In the genomic region with DNA sequence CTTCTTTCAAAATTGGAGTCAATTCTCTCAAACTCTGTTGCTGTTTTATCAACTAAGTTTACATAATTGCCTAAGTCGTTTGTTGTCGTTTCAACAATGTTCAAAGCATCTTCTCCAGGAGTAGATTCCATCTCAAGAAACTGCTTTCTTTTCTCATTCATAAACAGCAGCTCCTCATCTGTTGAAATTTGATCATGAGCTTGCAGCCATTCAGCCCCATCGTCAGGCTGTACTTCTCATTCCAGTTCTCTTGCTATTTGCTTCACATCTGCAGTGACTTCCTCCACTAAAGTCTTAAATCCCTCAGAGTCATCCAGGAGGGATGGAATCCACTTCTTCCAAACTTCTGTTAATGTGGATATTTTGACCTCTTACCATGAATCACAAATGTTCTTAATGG, we compare ENCODE assay signal across 18 cellular contexts.
A peak's percentile ranks its signal among the peaks of the same experiment; 100 is the strongest.
DNase-seq lines count a peak whose midpoint lies in the region; FAIRE-seq and TF ChIP-seq lines count a peak whose summit lies in the region.
"Had no signal": no experiment of that assay in that cellular context is flagged by ENCODE, and none has a peak within 500 bp of the region (broad histone marks: within the 10 kb centered on the region; RNA-seq: fewer than 3 reads in every experiment).

No MANE protein-coding gene starts in this region.

- no peak overlapping the region for H2AFZ ChIP-seq in hepatocyte

- H3K4me3 ChIP-seq in HEK293 (ENCODE audit: low read depth, low read length) (no peak overlapping the region), adipocyte (ENCODE audit: low read length) (no peak overlapping the region), hepatocyte (no peak overlapping the region), endodermal cell (ENCODE audit: low read length) (no peak overlapping the region)
- H3K4me3 ChIP-seq: BLaER1, GM12878 had no signal

- CTCF ChIA-PET in HEK293 (lab: Yijun Ruan, JAX) = interaction anchor here (0.6 kb wide), 1 partner anchor 10 kb away, joined by 3 read pairs; no protein-coding TSS in a partner anchor

- TF ChIP-seq CTCF in HEK293 (tag by site-specific recombination; IDR thresholded peaks at IDR 0.05) (no peak), hepatocyte (IDR thresholded peaks at IDR 0.05; ENCODE audit: poor library complexity) (no peak), endodermal cell (conservative IDR thresholded peaks at IDR 0.05) (no peak)

- POLR2A ChIA-PET in HEK293 (lab: Yijun Ruan, JAX) = no interaction called here

- H3K36me3 Mint-ChIP-seq in endodermal cell (ENCODE audit: low read depth) = no peaks in the 10 kb centered on the region
- H3K36me3 Mint-ChIP-seq: CD14-positive monocyte; CD4-positive, alpha-beta memory T cell had no signal

- no peaks in the 10 kb centered on the region for H3K79me2 ChIP-seq in hepatocyte

- DNase-seq in adipocyte (ENCODE audit: low read depth) = peak; percentile 50
- no peak for DNase-seq in hepatocyte (ENCODE audit: low spot score)
- no peak for DNase-seq in stimulated activated CD4-positive, alpha-beta T cell treated with anti-CD3 and anti-CD28 coated beads, Interleukin-1b, Interleukin-23, amount 100 ng/mL, for 48 hours
- DNase-seq in frontal cortex (ENCODE audit: low spot score in 2 of 2) = no peak
- DNase-seq in endodermal cell = no peak
- DNase-seq in NCI-H187 treated with DMSO at 0.1 percent for 48 hours (lab: John Stamatoyannopoulos, UW) = no peak
- DNase-seq: ACHN; CD4-positive, alpha-beta memory T cell; DMS53; DND-41; EL; H9 had no signal

- peaks cover 2% of the 10 kb centered on the region for H3K27me3 Mint-ChIP-seq in endodermal cell (ENCODE audit: insufficient read depth)

- H3K27me3 ChIP-seq in adipocyte (replicated peaks; ENCODE audit: control insufficient read depth, insufficient read depth, low read length) (peaks cover 55% of the 10 kb centered on the region), hepatocyte (no peaks in the 10 kb centered on the region), endodermal cell (ENCODE audit: control insufficient read depth, insufficient read depth, low read length, poor library complexity, severe bottlenecking) (no peaks in the 10 kb centered on the region)
- H3K27me3 ChIP-seq: BLaER1 had no signal

- no peaks in the 10 kb centered on the region for H3K4me1 Mint-ChIP-seq in endodermal cell
- H3K4me1 Mint-ChIP-seq: CD14-positive monocyte; CD4-positive, alpha-beta memory T cell had no signal

- H4K20me1 ChIP-seq in hepatocyte (ENCODE audit: insufficient read depth, poor library complexity, severe bottlenecking) = no peaks in the 10 kb centered on the region
- H4K20me1 ChIP-seq: BLaER1 had no signal

- H3K4me2 ChIP-seq in hepatocyte = peak overlapping the region; percentile 56
- H3K4me2 ChIP-seq: BLaER1 had no signal

- H3K9me3 ChIP-seq in HEK293 (ENCODE audit: control insufficient read depth, insufficient read depth, low read depth, low read length) (no peaks in the 10 kb centered on the region), adipocyte (ENCODE audit: control insufficient read depth, low read length) (no peaks in the 10 kb centered on the region), hepatocyte (ENCODE audit: low read depth) (no peaks in the 10 kb centered on the region), endodermal cell (ENCODE audit: control insufficient read depth, low read length) (no peaks in the 10 kb centered on the region)
- H3K9me3 ChIP-seq: BLaER1 had no signal

- H3K4me3 Mint-ChIP-seq in endodermal cell = no peak overlapping the region
- H3K4me3 Mint-ChIP-seq: CD14-positive monocyte; CD4-positive, alpha-beta memory T cell; H9 had no signal

- WGBS in hepatocyte (ENCODE audit: low lambda C conversion rate, missing lambda C conversion rate) = 41% methylated on average over 3 of the region's 3 CpGs
- 84 to 96% methylated on average over 3 of the region's 3 CpGs for WGBS in endodermal cell (ENCODE audit: insufficient coverage in 1 of 2, insufficient read length in 1 of 2), 2 experiments

- H3K9me3 Mint-ChIP-seq in endodermal cell = no peaks in the 10 kb centered on the region
- H3K9me3 Mint-ChIP-seq: CD14-positive monocyte, H9 had no signal

- no peak overlapping the region for H3K9ac ChIP-seq in adipocyte (ENCODE audit: low read length)
- H3K9ac ChIP-seq in endodermal cell (ENCODE audit: extremely low read depth, low read length, poor library complexity, severe bottlenecking) = no peak overlapping the region
- H3K9ac ChIP-seq: BLaER1 had no signal

- H3K9me2 ChIP-seq in hepatocyte (replicated peaks; ENCODE audit: insufficient read depth) = no peaks in the 10 kb centered on the region

- H3K4me1 ChIP-seq in HEK293 (ENCODE audit: control insufficient read depth, insufficient read depth, low read length) = no peaks in the 10 kb centered on the region; the same call in 1 of the 2 replicates
- H3K4me1 ChIP-seq in adipocyte (ENCODE audit: control insufficient read depth, insufficient read depth, low read length) = no peaks in the 10 kb centered on the region
- H3K4me1 ChIP-seq in hepatocyte (ENCODE audit: insufficient read depth) = peaks cover 13% of the 10 kb centered on the region
- H3K4me1 ChIP-seq in endodermal cell (ENCODE audit: control insufficient read depth, insufficient read depth, low read length) = no peaks in the 10 kb centered on the region
- H3K4me1 ChIP-seq: BLaER1 had no signal

- no peaks in the 10 kb centered on the region for H3K36me3 ChIP-seq in HEK293 (ENCODE audit: control insufficient read depth in 2 of 2, insufficient read depth in 1 of 2, low read length in 2 of 2)
- no peaks in the 10 kb centered on the region for H3K36me3 ChIP-seq in adipocyte (ENCODE audit: control insufficient read depth, insufficient read depth, low read length, severe bottlenecking)
- no peaks in the 10 kb centered on the region for H3K36me3 ChIP-seq in hepatocyte (replicated peaks; ENCODE audit: insufficient read depth, low read depth)
- H3K36me3 ChIP-seq in endodermal cell (ENCODE audit: control insufficient read depth, insufficient read depth, low read length) = no peaks in the 10 kb centered on the region
- H3K36me3 ChIP-seq: BLaER1 had no signal

- H3K27ac ChIP-seq in HEK293 (ENCODE audit: extremely low read depth, low read depth, low read length) = no peak overlapping the region
- H3K27ac ChIP-seq in hepatocyte = peak overlapping the region; percentile 44
- no peak overlapping the region for H3K27ac ChIP-seq in endodermal cell (ENCODE audit: low read depth, low read length)
- H3K27ac ChIP-seq: BLaER1 had no signal

- FAIRE-seq in frontal cortex (lab: Jason Lieb, UNC) = no peak
- FAIRE-seq: A204.1, GM12878, H1 had no signal

- no peak overlapping the region for H3K27ac Mint-ChIP-seq in endodermal cell
- H3K27ac Mint-ChIP-seq: CD4-positive, alpha-beta memory T cell; H9 had no signal

TF ChIP-seq in HEK293, 187 proteins besides CTCF, POLR2A, EP300 and RAD21:
- TF ChIP-seq ZNF610 (tag by site-specific recombination; IDR thresholded peaks at IDR 0.05; ENCODE audit: borderline replicate concordance) = no peak
- no peak for TF ChIP-seq MYNN (tag by site-specific recombination; IDR thresholded peaks at IDR 0.05; ENCODE audit: borderline replicate concordance)
- no peak for TF ChIP-seq ZNF626 (tag by site-specific recombination; IDR thresholded peaks at IDR 0.05)
- TF ChIP-seq ZNF561 (tag by site-specific recombination; IDR thresholded peaks at IDR 0.05; ENCODE audit: borderline replicate concordance) = no peak
- TF ChIP-seq ZNF664 (tag by site-specific recombination; IDR thresholded peaks at IDR 0.05) = peak; percentile 20; the same call in 1 of the 2 replicates
TF ChIP-seq in HEK293: peak in this region for 1.
